ENCODE assay signal across 8 cellular contexts in the genomic region with DNA sequence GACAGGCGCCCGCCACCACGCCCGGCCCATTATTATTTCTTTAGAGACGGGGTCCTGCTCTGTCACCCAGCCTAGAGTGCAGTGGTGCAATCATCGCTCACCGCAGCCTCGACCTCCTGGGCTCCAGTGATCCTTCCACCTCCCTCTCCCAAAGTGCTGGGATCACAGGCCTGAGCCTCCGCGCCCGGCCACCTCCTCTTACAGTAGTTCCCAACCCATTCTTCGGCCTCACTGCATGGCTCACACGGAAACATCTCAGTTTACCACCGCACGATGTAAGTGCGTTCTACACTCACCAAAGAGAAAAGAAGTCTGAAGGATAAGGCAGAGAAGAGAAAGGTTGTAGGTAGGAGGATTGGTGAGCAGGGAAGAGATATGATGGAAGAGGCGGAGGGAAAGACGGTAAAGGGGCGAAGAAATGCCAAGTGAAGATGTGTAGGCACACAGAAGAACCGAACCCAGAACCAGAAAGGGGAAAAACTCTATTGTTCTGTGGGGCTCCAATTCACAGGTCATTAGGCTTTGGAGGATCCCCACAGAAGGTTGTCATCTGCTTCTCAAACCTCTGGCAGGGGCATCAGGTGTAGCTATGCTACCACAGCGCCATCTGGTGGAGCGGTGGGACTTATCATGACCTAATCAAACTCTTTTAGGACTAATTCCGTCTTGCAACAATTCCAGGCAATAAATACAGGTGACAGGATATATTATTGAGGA.
A peak's percentile ranks its signal among the peaks of the same experiment; 100 is the strongest.
DNase-seq lines count a peak whose midpoint lies in the region; ATAC-seq, FAIRE-seq and TF ChIP-seq lines count a peak whose summit lies in the region.

No MANE protein-coding gene starts in this region.

- no peak overlapping the region for H3K9ac ChIP-seq in fibroblast of lung (ENCODE audit: insufficient read depth, low read length)

- TF ChIP-seq CTCF in fibroblast of lung (conservative IDR thresholded peaks at IDR 0.05 in 1 of 2, IDR thresholded peaks at IDR 0.05 in 1 of 2; ENCODE audit: low read depth in 1 of 2, low read length in 2 of 2): peak; percentile 88 to 95
- TF ChIP-seq CTCF in nephron (IDR thresholded peaks at IDR 0.05; ENCODE audit: unreplicated experiment in 3 of 3): peak; percentile 86 to 95 (median 88)

- no peak overlapping the region for H3K4me2 ChIP-seq in fibroblast of lung (ENCODE audit: extremely low read depth, insufficient read depth, low read length)

- no peaks in the 10 kb centered on the region for H3K9me3 ChIP-seq in CD4-positive, CD25-positive, alpha-beta regulatory T cell (ENCODE audit: control insufficient read depth in 2 of 2, low read length in 2 of 2)
- no peaks in the 10 kb centered on the region for H3K9me3 ChIP-seq in fibroblast of lung (ENCODE audit: control insufficient read depth, insufficient read depth, low read depth, low read length)

- peaks cover 6% of the 10 kb centered on the region for H3K36me3 Mint-ChIP-seq in CD4-positive, CD25-positive, alpha-beta regulatory T cell
- H3K36me3 Mint-ChIP-seq in activated T-cell treated with anti-CD3 and anti-CD28 coated beads, Interleukin-2, amount 50 U/mL, for 24 hours (ENCODE audit: low read depth): no peaks in the 10 kb centered on the region
- H3K36me3 Mint-ChIP-seq in nephron (ENCODE audit: low read depth): no peaks in the 10 kb centered on the region

- H3K79me2 ChIP-seq in fibroblast of lung (ENCODE audit: control insufficient read depth, insufficient read depth, low read length): no peaks in the 10 kb centered on the region

- no peaks in the 10 kb centered on the region for H3K27me3 ChIP-seq in CD4-positive, CD25-positive, alpha-beta regulatory T cell (ENCODE audit: control insufficient read depth, insufficient read depth, low read length)
- H3K27me3 ChIP-seq in fibroblast of lung (ENCODE audit: control insufficient read depth, insufficient read depth, low read length): no peaks in the 10 kb centered on the region

- no peak overlapping the region for H3K4me3 Mint-ChIP-seq in CD4-positive, CD25-positive, alpha-beta regulatory T cell
- H3K4me3 Mint-ChIP-seq in activated T-cell treated with anti-CD3 and anti-CD28 coated beads, Interleukin-2, amount 50 U/mL, for 24 hours: no peak overlapping the region
- H3K4me3 Mint-ChIP-seq in nephron: no peak overlapping the region

- no peaks in the 10 kb centered on the region for H3K4me1 ChIP-seq in CD4-positive, CD25-positive, alpha-beta regulatory T cell (ENCODE audit: control insufficient read depth, insufficient read depth, low read length, poor library complexity, severe bottlenecking)
- peaks cover 15% of the 10 kb centered on the region for H3K4me1 ChIP-seq in fibroblast of lung (ENCODE audit: control insufficient read depth, extremely low read depth, insufficient read depth, low read length)

- FAIRE-seq in RCC 7860 (lab: Jason Lieb, UNC): peak; percentile 60

- no peak overlapping the region for H2AFZ ChIP-seq in fibroblast of lung (ENCODE audit: low read length)

- H3K27ac Mint-ChIP-seq in CD4-positive, CD25-positive, alpha-beta regulatory T cell: no peak overlapping the region
- H3K27ac Mint-ChIP-seq in activated T-cell treated with anti-CD3 and anti-CD28 coated beads, Interleukin-2, amount 50 U/mL, for 24 hours: no peak overlapping the region
- H3K27ac Mint-ChIP-seq in nephron: peak overlapping the region; percentile 12 to 82 (median 72)

- peak; percentile 66 to 83 (median 78) for DNase-seq in CD4-positive, CD25-positive, alpha-beta regulatory T cell
- DNase-seq in LHCN-M2 (ENCODE audit: low read depth) (peak; percentile 73), RCC 7860 (ENCODE audit: low spot score) (peak; percentile 61), fibroblast of lung (ENCODE audit: low read depth in 2 of 2) (peak; percentile 81 to 91)
- peak; percentile 87 for DNase-seq in activated T-cell treated with anti-CD3 and anti-CD28 coated beads, Interleukin-2, amount 50 U/mL, for 24 hours
- peak; percentile 30 to 79 (median 69) for DNase-seq in stimulated activated naive CD4-positive, alpha-beta T cell (lab: John Stamatoyannopoulos, UW)

- ATAC-seq in CD4-positive, CD25-positive, alpha-beta regulatory T cell (ENCODE audit: low read depth in 2 of 2): peak in 1 of 2 donors; percentile 74
- peak; percentile 62 for ATAC-seq in GM19467 (IDR thresholded peaks at IDR 0.05; ENCODE audit: unreplicated experiment)

- peaks cover 0 to 2% (median 0%) of the 10 kb centered on the region in 4 donors for H3K4me1 Mint-ChIP-seq in CD4-positive, CD25-positive, alpha-beta regulatory T cell
- H3K4me1 Mint-ChIP-seq in activated T-cell treated with anti-CD3 and anti-CD28 coated beads, Interleukin-2, amount 50 U/mL, for 24 hours (ENCODE audit: low read depth): no peaks in the 10 kb centered on the region
- H3K4me1 Mint-ChIP-seq in nephron: peaks cover 29% of the 10 kb centered on the region

- H3K4me3 ChIP-seq in CD4-positive, CD25-positive, alpha-beta regulatory T cell (ENCODE audit: low read depth, low read length): no peak overlapping the region
- no peak overlapping the region for H3K4me3 ChIP-seq in fibroblast of lung (replicated peaks in 1 of 4; ENCODE audit: control extremely low read depth in 1 of 4, insufficient read depth in 1 of 4, low read depth in 3 of 4, low read length in 4 of 4)

- H3K36me3 ChIP-seq in CD4-positive, CD25-positive, alpha-beta regulatory T cell (ENCODE audit: control insufficient read depth, insufficient read depth, low read length): no peaks in the 10 kb centered on the region
- H3K36me3 ChIP-seq in fibroblast of lung (ENCODE audit: control insufficient read depth, insufficient read depth, low read length): no peaks in the 10 kb centered on the region

- H3K27ac ChIP-seq in CD4-positive, CD25-positive, alpha-beta regulatory T cell (ENCODE audit: insufficient read depth, low read length, poor library complexity, severe bottlenecking): no peak overlapping the region
- no peak overlapping the region for H3K27ac ChIP-seq in fibroblast of lung (ENCODE audit: insufficient read depth, low read length)

- H3K9me3 Mint-ChIP-seq in CD4-positive, CD25-positive, alpha-beta regulatory T cell: no peaks in the 10 kb centered on the region
- no peaks in the 10 kb centered on the region for H3K9me3 Mint-ChIP-seq in activated T-cell treated with anti-CD3 and anti-CD28 coated beads, Interleukin-2, amount 50 U/mL, for 24 hours
- no peaks in the 10 kb centered on the region for H3K9me3 Mint-ChIP-seq in nephron

- H3K27me3 Mint-ChIP-seq in CD4-positive, CD25-positive, alpha-beta regulatory T cell: no peaks in the 10 kb centered on the region
- no peaks in the 10 kb centered on the region for H3K27me3 Mint-ChIP-seq in activated T-cell treated with anti-CD3 and anti-CD28 coated beads, Interleukin-2, amount 50 U/mL, for 24 hours
- H3K27me3 Mint-ChIP-seq in nephron (ENCODE audit: low read depth): peaks cover 4% of the 10 kb centered on the region

- H4K20me1 ChIP-seq in fibroblast of lung (ENCODE audit: control insufficient read depth, extremely low read depth, insufficient read depth, low read length): no peaks in the 10 kb centered on the region

Comparison
In these comparisons a context has a peak if more than half of its experiments do, and no peak if none do; other contexts are left out.
1. H3K27ac Mint-ChIP-seq: peak in nephron (3 of 3); none in CD4-positive, CD25-positive, alpha-beta regulatory T cell (0 of 3) and activated T-cell treated with anti-CD3 and anti-CD28 coated beads, Interleukin-2, amount 50 U/mL, for 24 hours (single experiment).
2. Peak in every context shown above with its lines, with median percentiles within 50 percentile points of each other: DNase-seq.